Comparison of ENCODE assay signal across 9 cellular contexts in genomic region chr17:79023886-79024771, GRCh38. TPM values are rescaled to one million over a fixed set of nuclear protein-coding genes. Genes with fewer than 3 reads are reported as not detected.
A peak's percentile ranks its signal among the peaks of the same experiment; 100 is the strongest.
DNase-seq lines count a peak whose midpoint lies in the region; ATAC-seq, FAIRE-seq and TF ChIP-seq lines count a peak whose summit lies in the region.
"Had no signal": no experiment of that assay in that cellular context is flagged by ENCODE, and none has a peak within 500 bp of the region (broad histone marks: within the 10 kb centered on the region; RNA-seq: fewer than 3 reads in every experiment).

C1QTNF1 (plus strand) TSS chr17:79024169; CDS start chr17:79043969, 19,800 bp downstream.

- RAD21 ChIA-PET in GM12878 (lab: Charles Lee; ENCODE audit: unreplicated experiment): no interaction called here

- TF ChIP-seq EP300 in GM12878 (IDR thresholded peaks at IDR 0.05; ENCODE audit: borderline replicate concordance in 1 of 2, control insufficient read depth in 1 of 2, low read depth in 2 of 2, low read length in 2 of 2): no peak

- H3K9ac ChIP-seq in NT2/D1 (ENCODE audit: insufficient read length, low read depth) (peak within 1 kb of the TSS; percentile 68), GM12878 (ENCODE audit: control insufficient read depth, insufficient read depth, low read length) (no peak within 1 kb of the TSS)

- H3K4me1 ChIP-seq in NT2/D1 (ENCODE audit: insufficient read depth, insufficient read length): peaks cover 27% of the 10 kb centered on the region
- no peaks in the 10 kb centered on the region for H3K4me1 ChIP-seq in GM12878 (ENCODE audit: control insufficient read depth, insufficient read depth, low read length)
- H3K4me1 ChIP-seq in small intestine (ENCODE audit: control insufficient read depth in 2 of 2, insufficient read depth in 1 of 2, low read depth in 1 of 2, low read length in 1 of 2): peaks cover 3 to 14% of the 10 kb centered on the region in 2 donors

- H3K9me3 ChIP-seq in NT2/D1 (ENCODE audit: insufficient read depth, low read length) (no peaks in the 10 kb centered on the region), GM12878 (replicated peaks; ENCODE audit: control insufficient read depth, insufficient read depth, low read length) (no peaks in the 10 kb centered on the region), small intestine (ENCODE audit: control insufficient read depth, low read depth) (no peaks in the 10 kb centered on the region)

- POLR2A ChIA-PET in GM12878 (lab: Charles Lee): no interaction called here

- TF ChIP-seq RAD21 in GM12878 (IDR thresholded peaks at IDR 0.05; ENCODE audit: insufficient read depth, low read depth, low read length): no peak

- H2AFZ ChIP-seq in GM12878 (ENCODE audit: control insufficient read depth, low read depth, low read length): no peak within 1 kb of the TSS

- intact Hi-C loops in GM12878 (cut with micrococcal nuclease; ENCODE audit: unreplicated experiment): no loop called here

- WGBS in GM12878 (ENCODE audit: insufficient coverage, insufficient replicate concordance, low lambda C conversion rate, missing lambda C conversion rate): 6% methylated on average over 61 of the region's 77 CpGs
- WGBS in small intestine, 3 donors: 2 to 3% (median 2%) methylated on average over 66 to 77 of the region's 77 CpGs

- ATAC-seq in GM12878: peak; percentile 80
- ATAC-seq in HG02763 (IDR thresholded peaks at IDR 0.05; ENCODE audit: unreplicated experiment): no peak

- H3K79me2 ChIP-seq in GM12878 (ENCODE audit: control insufficient read depth, insufficient read depth, low read length): no peaks in the 10 kb centered on the region

- no peak for TF ChIP-seq POLR2A in GM12878 (IDR thresholded peaks at IDR 0.05; ENCODE audit: low read depth, low read length)

- H3K27me3 ChIP-seq in NT2/D1 (ENCODE audit: insufficient read depth, insufficient read length): peaks cover 62% of the 10 kb centered on the region
- peaks cover 20 to 24% of the 10 kb centered on the region in 2 experiments for H3K27me3 ChIP-seq in GM12878 (replicated peaks in 1 of 2; ENCODE audit: control insufficient read depth in 2 of 2, insufficient read depth in 2 of 2, low read length in 1 of 2)
- no peaks in the 10 kb centered on the region for H3K27me3 ChIP-seq in small intestine (ENCODE audit: control insufficient read depth in 2 of 2, insufficient read depth in 2 of 2, low read length in 2 of 2)

- H3K27ac ChIP-seq in GM12878 (ENCODE audit: control insufficient read depth, insufficient read depth) (no peak within 1 kb of the TSS), small intestine (ENCODE audit: low read depth in 1 of 2, low read length in 1 of 2) (peak within 1 kb of the TSS in 1 of 2 donors; percentile 38)

- no peaks in the 10 kb centered on the region for H4K20me1 ChIP-seq in GM12878 (ENCODE audit: control insufficient read depth, insufficient read depth)

- no peaks in the 10 kb centered on the region for H3K36me3 ChIP-seq in NT2/D1 (ENCODE audit: insufficient read depth, insufficient read length, low read length)
- no peaks in the 10 kb centered on the region for H3K36me3 ChIP-seq in GM12878 (ENCODE audit: control insufficient read depth in 2 of 2, insufficient read depth in 2 of 2, low read length in 1 of 2)
- no peaks in the 10 kb centered on the region for H3K36me3 ChIP-seq in small intestine (ENCODE audit: control insufficient read depth in 2 of 2, insufficient read depth in 2 of 2, low read length in 2 of 2)

- H3K4me2 ChIP-seq in GM12878 (ENCODE audit: control insufficient read depth, insufficient read depth): peak within 1 kb of the TSS; percentile 48; the same call in 1 of the 2 replicates

- SMC1A ChIA-PET in GM12878 (lab: Charles Lee; ENCODE audit: uncharacterized antibody, unreplicated experiment): no interaction called here

- DNase-seq in GM10266 (ENCODE audit: extremely low spot score): peak; percentile 61
- no peak for DNase-seq in NT2/D1 (ENCODE audit: low read depth, low spot score)
- no peak for DNase-seq in GM12878 (ENCODE audit: low read depth, low spot score)
- peak; percentile 91 for DNase-seq in iPS-NIHi11 (ENCODE audit: low spot score)
- DNase-seq in small intestine: peak; percentile 49
- DNase-seq in DMS79 treated with DMSO at 0.1 percent for 48 hours (lab: John Stamatoyannopoulos, UW): no peak
- no peak for DNase-seq in NCI-H1694 treated with DMSO at 0.1 percent for 48 hours (lab: John Stamatoyannopoulos, UW)

- no peak for FAIRE-seq in GM12878 (lab: Jason Lieb, UNC)
- no peak for FAIRE-seq in small intestine (lab: Jason Lieb, UNC)
- FAIRE-seq: TTC549 had no signal

- in situ Hi-C loops in GM12878 (cut with MboI): no loop called here

- no TSS peak for BruUV-seq in GM12878 (replicated peaks; lab: Mats Ljungman, UMichigan)

- CTCF ChIA-PET in GM12878 (lab: Yijun Ruan, JAX): no interaction called here

- H3K4me3 ChIP-seq in NT2/D1 (ENCODE audit: insufficient read length, low read depth): peak within 1 kb of the TSS; percentile 53
- no peak within 1 kb of the TSS for H3K4me3 ChIP-seq in GM12878
- peak within 1 kb of the TSS; percentile 31 to 57 for H3K4me3 ChIP-seq in small intestine (ENCODE audit: low read depth in 1 of 2, low read length in 2 of 2)

- TF ChIP-seq CTCF in GM10266 (IDR thresholded peaks at IDR 0.05; ENCODE audit: control insufficient read depth, insufficient read depth, low read depth, missing control alignments) (no peak), GM12878 (IDR thresholded peaks at IDR 0.05 in 2 of 3, conservative IDR thresholded peaks at IDR 0.05 in 1 of 3; ENCODE audit: control insufficient read depth in 2 of 3, extremely low read depth in 1 of 3, insufficient read depth in 1 of 3, low read depth in 3 of 3, low read length in 3 of 3) (peak in 1 of 3 experiments; percentile 18; a peak in 2 of 6 replicates)

TF ChIP-seq in GM12878, 131 proteins besides CTCF, POLR2A, EP300 and RAD21:
- TF ChIP-seq ATF7 (IDR thresholded peaks at IDR 0.05; ENCODE audit: low read depth) (no peak), SUZ12 (IDR thresholded peaks at IDR 0.05; ENCODE audit: unreplicated experiment) (peak; percentile 66)

RNA-seq across cellular contexts. Expression of gene C1QTNF1, which starts in this region (rescaled TPM):
- total RNA-seq in GM12878 (2013; cell fraction: nucleolus; rRNA removed): 0.56 and 0.59 TPM in 2 replicates
- total RNA-seq in GM12878 (2014; rRNA removed) (0.28 and 0.33 TPM in 2 replicates), GM12878 (2014; rRNA removed; fragmentation: Illumina TruSeq; extraction: Trizol) (0.05 and 0.09 TPM in 2 replicates), GM12878 (2021) (0.21 and 0.56 TPM in 2 replicates)
- not detected for polyA plus RNA-seq in GM12878 (2011; ENCODE audit: low read depth)
- polyA plus RNA-seq in GM12878 (2011; rRNA removed) (not detected in 2 replicates), GM12878 (2014; fragmentation: Illumina TruSeq; extraction: Trizol) (0.10 TPM in 1 of 2 replicates, not detected in the other), GM12878 (2014; fragmentation: Nextera tagmentation; extraction: Ambion mirVana) (not detected), GM12878 (2014; rRNA removed) (0.46 and 1.1 TPM in 2 replicates), GM12878 (2016; fragmentation: Nextera tagmentation; extraction: Ambion mirVana) (under 1 TPM in 1 of 2 experiments, not detected in 1; 0.05 TPM), small intestine (10 to 100 TPM in 1 of 3 donors, 1 to 10 TPM in 1, under 1 TPM in 1; 0.67 to 57.4 (median 2.4) TPM)
- polyA plus RNA-seq in GM12878 (2011; cell fraction: cytosol; rRNA removed): 0.03 and 0.08 TPM in 2 replicates
- 0.03 and 0.07 TPM in 2 replicates for polyA plus RNA-seq in GM12878 (2011; cell fraction: nucleus; rRNA removed)
- polyA plus RNA-seq in GM12878 (2012): 0.07 and 0.18 TPM in 2 replicates
- polyA minus RNA-seq in GM12878 (2011; rRNA and poly(A)+ RNA removed): not detected in 2 replicates
- polyA minus RNA-seq in GM12878 (2011; cell fraction: cytosol; rRNA and poly(A)+ RNA removed): not detected in 2 replicates
- polyA minus RNA-seq in GM12878 (2011; cell fraction: nucleus; rRNA and poly(A)+ RNA removed): not detected in 2 replicates

Comparison
In these comparisons a context has a peak if more than half of its experiments do, and no peak if none do; other contexts are left out.
1. DNase-seq: peak in GM10266 (single experiment), iPS-NIHi11 (single experiment) and small intestine (single experiment); none in NT2/D1 (single experiment), GM12878 (single experiment), DMS79 treated with DMSO at 0.1 percent for 48 hours (single experiment) and NCI-H1694 treated with DMSO at 0.1 percent for 48 hours (single experiment).